In the genomic region with DNA sequence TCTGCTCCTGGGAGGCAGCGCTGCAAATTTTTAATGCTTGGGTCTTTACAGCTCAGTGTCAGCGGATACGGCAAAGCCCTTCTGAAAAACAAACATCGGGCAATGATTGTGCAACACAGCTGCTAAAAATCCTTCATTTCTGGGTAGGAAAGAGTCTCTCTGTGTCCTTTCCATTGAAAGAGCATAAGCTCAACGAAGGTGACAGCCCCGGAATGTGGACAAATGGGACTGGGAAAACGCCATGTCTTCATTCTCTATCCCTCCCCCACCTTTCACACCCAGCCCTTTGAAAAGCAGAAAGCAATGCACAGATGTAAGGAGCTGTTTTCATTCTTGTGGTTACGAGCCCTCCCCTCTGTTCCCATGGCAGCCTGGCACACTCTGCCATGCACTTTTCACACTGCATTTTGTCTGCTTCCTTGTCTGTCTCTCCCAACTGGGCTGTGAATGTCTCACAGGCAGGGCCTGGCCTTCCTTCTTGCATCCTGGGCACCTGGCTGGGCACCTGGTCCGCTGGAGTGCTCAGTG, we compare ENCODE assay signal across 8 cellular contexts. TPM values are rescaled to one million over a fixed set of nuclear protein-coding genes. Genes with fewer than 3 reads are reported as not detected.
DNase-seq lines count a peak whose midpoint lies in the region; ATAC-seq and TF ChIP-seq lines count a peak whose summit lies in the region.

No MANE protein-coding gene starts in this region.

- H3K36me3 Mint-ChIP-seq in brain: peaks cover 6% of the 10 kb centered on the region
- H3K36me3 Mint-ChIP-seq in nephron (ENCODE audit: low read depth): peaks cover 3% of the 10 kb centered on the region

- H3K27me3 Mint-ChIP-seq in brain (peaks cover 12% of the 10 kb centered on the region), nephron (ENCODE audit: low read depth) (no peaks in the 10 kb centered on the region)

- TF ChIP-seq CTCF in brain (conservative IDR thresholded peaks at IDR 0.05) (no peak), nephron (IDR thresholded peaks at IDR 0.05; ENCODE audit: unreplicated experiment in 3 of 3) (no peak)

- H3K27ac Mint-ChIP-seq in brain: peak overlapping the region; percentile 59 to 98 (median 92)
- H3K27ac Mint-ChIP-seq in nephron: peak overlapping the region; percentile 82 to 93 (median 92)

- no peak for ATAC-seq in HG02885 (IDR thresholded peaks at IDR 0.05; ENCODE audit: poor library complexity, unreplicated experiment)

- DNase-seq in DMS53 treated with DMSO at 0.1 percent for 48 hours (lab: John Stamatoyannopoulos, UW; ENCODE audit: unreplicated experiment): peak; percentile 17
- DNase-seq in NCI-H2029 (lab: John Stamatoyannopoulos, UW): peak; percentile 74
- DNase-seq in pons (ENCODE audit: low spot score): no peak
- DNase-seq in NCI-H1436 treated with DMSO at 0.1 percent for 48 hours (lab: John Stamatoyannopoulos, UW): no peak
- no peak for DNase-seq in midbrain (lab: John Stamatoyannopoulos, UW)

- peak overlapping the region; percentile 14 to 72 (median 50) for H3K4me3 Mint-ChIP-seq in brain
- peak overlapping the region in 2 of 3 experiments; percentile 33 to 52 for H3K4me3 Mint-ChIP-seq in nephron

- no peaks in the 10 kb centered on the region for H3K9me3 Mint-ChIP-seq in brain
- no peaks in the 10 kb centered on the region for H3K9me3 Mint-ChIP-seq in nephron

- peaks cover 62% of the 10 kb centered on the region for H3K4me1 Mint-ChIP-seq in brain
- H3K4me1 Mint-ChIP-seq in nephron: peaks cover 54% of the 10 kb centered on the region

RNA-seq across cellular contexts. Expression of gene TMEM177, which starts 16.1 kb away (rescaled TPM):
- polyA plus RNA-seq in brain (ENCODE audit: insufficient read depth, low read depth, low replicate concordance): 6.9 TPM

Comparison
In these comparisons a context has a peak if more than half of its experiments do, and no peak if none do; other contexts are left out.
1. DNase-seq: peak in DMS53 treated with DMSO at 0.1 percent for 48 hours (single experiment) and NCI-H2029 (single experiment); none in pons (single experiment), NCI-H1436 treated with DMSO at 0.1 percent for 48 hours (single experiment) and midbrain (single experiment).